ENCODE assay signal across 15 cellular contexts in the genomic region with DNA sequence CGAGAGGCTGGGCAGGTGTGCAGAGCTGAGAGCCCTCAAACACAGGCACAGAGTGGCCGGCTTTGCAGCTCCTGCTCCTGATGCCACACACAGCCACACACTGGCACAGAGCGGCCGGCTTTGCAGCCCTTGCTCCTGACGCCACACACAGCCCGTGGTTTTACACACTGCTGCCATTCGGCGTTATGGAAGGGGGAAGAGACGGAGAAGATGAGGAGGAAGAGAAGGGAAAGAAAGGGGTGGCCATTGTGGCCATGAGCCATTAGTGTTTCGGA. TPM values are rescaled to one million over a fixed set of nuclear protein-coding genes. Genes with fewer than 3 reads are reported as not detected.
A peak's percentile ranks its signal among the peaks of the same experiment; 100 is the strongest.
DNase-seq lines count a peak whose midpoint lies in the region; ATAC-seq and TF ChIP-seq lines count a peak whose summit lies in the region.
"Had no signal": no experiment of that assay in that cellular context is flagged by ENCODE, and none has a peak within 500 bp of the region (broad histone marks: within the 10 kb centered on the region; RNA-seq: fewer than 3 reads in every experiment).

No MANE protein-coding gene starts in this region.

- no peaks in the 10 kb centered on the region for H3K4me1 ChIP-seq in lower lobe of right lung

- H3K27ac Mint-ChIP-seq in T-helper 17 cell: no peak overlapping the region
- H3K27ac Mint-ChIP-seq in activated CD4-positive, alpha-beta memory T cell treated with anti-CD3 and anti-CD28 coated beads, Interleukin-2, amount 10 ng/mL, durations not matched to agents 7 days and 5 days: no peak overlapping the region
- H3K27ac Mint-ChIP-seq: CD14-positive monocyte; CD8-positive, alpha-beta T cell; IgD-negative memory B cell had no signal

- intact Hi-C loops in lower lobe of right lung (cut with DNase I): no loop called here

- H3K4me3 ChIP-seq in lower lobe of right lung: no peak overlapping the region
- H3K4me3 ChIP-seq: GM23248 had no signal

- H3K4me1 Mint-ChIP-seq in T-helper 17 cell: no peaks in the 10 kb centered on the region
- no peaks in the 10 kb centered on the region for H3K4me1 Mint-ChIP-seq in activated CD4-positive, alpha-beta memory T cell treated with anti-CD3 and anti-CD28 coated beads, Interleukin-2, amount 10 ng/mL, durations not matched to agents 7 days and 5 days
- H3K4me1 Mint-ChIP-seq: CD14-positive monocyte, IgD-negative memory B cell had no signal

- H3K27me3 Mint-ChIP-seq in T-helper 17 cell: peaks cover 34% of the 10 kb centered on the region
- H3K27me3 Mint-ChIP-seq in activated CD4-positive, alpha-beta memory T cell treated with anti-CD3 and anti-CD28 coated beads, Interleukin-2, amount 10 ng/mL, durations not matched to agents 7 days and 5 days: no peaks in the 10 kb centered on the region

- no peak overlapping the region for H3K27ac ChIP-seq in lower lobe of right lung
- H3K27ac ChIP-seq: 22Rv1, GM23248 had no signal

- H3K27me3 ChIP-seq in lower lobe of right lung (ENCODE audit: low read depth): peaks cover 4% of the 10 kb centered on the region

- no peaks in the 10 kb centered on the region for H3K9me3 Mint-ChIP-seq in activated CD4-positive, alpha-beta memory T cell treated with anti-CD3 and anti-CD28 coated beads, Interleukin-2, amount 10 ng/mL, durations not matched to agents 7 days and 5 days
- H3K9me3 Mint-ChIP-seq: CD8-positive, alpha-beta T cell; IgD-negative memory B cell had no signal

- CTCF ChIA-PET in activated CD4-positive, alpha-beta memory T cell treated with anti-CD3 and anti-CD28 coated beads, Interleukin-2, amount 10 ng/mL, durations not matched to agents 7 days and 5 days (lab: Charles Lee): no interaction called here

- TF ChIP-seq CTCF in lower lobe of right lung (IDR thresholded peaks at IDR 0.05): no peak

- ATAC-seq in lower lobe of right lung (no peak), T-helper 17 cell (no peak), HG02571 (IDR thresholded peaks at IDR 0.05; ENCODE audit: unreplicated experiment) (no peak)
- ATAC-seq: CD8-positive, alpha-beta T cell had no signal

- H3K36me3 Mint-ChIP-seq in T-helper 17 cell (ENCODE audit: low read depth): peaks cover 2% of the 10 kb centered on the region
- no peaks in the 10 kb centered on the region for H3K36me3 Mint-ChIP-seq in activated CD4-positive, alpha-beta memory T cell treated with anti-CD3 and anti-CD28 coated beads, Interleukin-2, amount 10 ng/mL, durations not matched to agents 7 days and 5 days (ENCODE audit: low read depth)
- H3K36me3 Mint-ChIP-seq: CD14-positive monocyte; CD8-positive, alpha-beta T cell had no signal

- no peaks in the 10 kb centered on the region for H3K36me3 ChIP-seq in lower lobe of right lung

- DNase-seq in DMS79 treated with DMSO at 0.1 percent for 48 hours (lab: John Stamatoyannopoulos, UW) (peak; percentile 36), DMS79 (lab: John Stamatoyannopoulos, UW) (no peak), cerebellum (ENCODE audit: low spot score) (peak; percentile 53), lower lobe of right lung (peak; percentile 20), T-helper 17 cell (no peak), medulla oblongata (ENCODE audit: extremely low spot score) (no peak)
- no peak for DNase-seq in activated CD4-positive, alpha-beta memory T cell treated with anti-CD3 and anti-CD28 coated beads, Interleukin-2, amount 10 ng/mL, durations not matched to agents 7 days and 5 days
- DNase-seq: CD8-positive, alpha-beta T cell; COR-L47; DMS153; GM23248 had no signal

- POLR2A ChIA-PET in activated CD4-positive, alpha-beta memory T cell treated with anti-CD3 and anti-CD28 coated beads, Interleukin-2, amount 10 ng/mL, durations not matched to agents 7 days and 5 days (lab: Charles Lee): no interaction called here

- H3K9me3 ChIP-seq in lower lobe of right lung (no peaks in the 10 kb centered on the region), T-helper 17 cell (ENCODE audit: control insufficient read depth, low read length, poor library complexity, severe bottlenecking) (no peaks in the 10 kb centered on the region)

- no peak overlapping the region for H3K4me3 Mint-ChIP-seq in T-helper 17 cell
- H3K4me3 Mint-ChIP-seq in activated CD4-positive, alpha-beta memory T cell treated with anti-CD3 and anti-CD28 coated beads, Interleukin-2, amount 10 ng/mL, durations not matched to agents 7 days and 5 days: no peak overlapping the region
- H3K4me3 Mint-ChIP-seq: CD14-positive monocyte; CD8-positive, alpha-beta T cell; IgD-negative memory B cell had no signal

RNA-seq across cellular contexts. Expression of a gene that starts 26.8 kb away (rescaled TPM):
- total RNA-seq in cerebellum (46.8 TPM), lower lobe of right lung (3.6 TPM), T-helper 17 cell (under 1 TPM in 1 of 2 donors, not detected in 1; 0.15 TPM)
- not detected for total RNA-seq in activated CD4-positive, alpha-beta memory T cell treated with anti-CD3 and anti-CD28 coated beads, Interleukin-2, amount 10 ng/mL, durations not matched to agents 7 days and 5 days
- total RNA-seq: CD8-positive, alpha-beta T cell had no signal

Comparison
In these comparisons a context has a peak if more than half of its experiments do, and no peak if none do; other contexts are left out.
1. DNase-seq: peak in DMS79 treated with DMSO at 0.1 percent for 48 hours (single experiment), cerebellum (single experiment) and lower lobe of right lung (single experiment); none in DMS79 (single experiment), T-helper 17 cell (0 of 3), medulla oblongata (single experiment) and activated CD4-positive, alpha-beta memory T cell treated with anti-CD3 and anti-CD28 coated beads, Interleukin-2, amount 10 ng/mL, durations not matched to agents 7 days and 5 days (single experiment).
2. RNA of a gene that starts 26.8 kb away (total RNA-seq): 46.8 TPM in cerebellum (single experiment); 3.6 TPM in lower lobe of right lung (single experiment), 0.15 TPM in T-helper 17 cell and not detected in activated CD4-positive, alpha-beta memory T cell treated with anti-CD3 and anti-CD28 coated beads, Interleukin-2, amount 10 ng/mL, durations not matched to agents 7 days and 5 days; every median in the first group is over 10 times any median in the second.